Comparison of ENCODE assay signal across 8 cellular contexts in the genomic region with DNA sequence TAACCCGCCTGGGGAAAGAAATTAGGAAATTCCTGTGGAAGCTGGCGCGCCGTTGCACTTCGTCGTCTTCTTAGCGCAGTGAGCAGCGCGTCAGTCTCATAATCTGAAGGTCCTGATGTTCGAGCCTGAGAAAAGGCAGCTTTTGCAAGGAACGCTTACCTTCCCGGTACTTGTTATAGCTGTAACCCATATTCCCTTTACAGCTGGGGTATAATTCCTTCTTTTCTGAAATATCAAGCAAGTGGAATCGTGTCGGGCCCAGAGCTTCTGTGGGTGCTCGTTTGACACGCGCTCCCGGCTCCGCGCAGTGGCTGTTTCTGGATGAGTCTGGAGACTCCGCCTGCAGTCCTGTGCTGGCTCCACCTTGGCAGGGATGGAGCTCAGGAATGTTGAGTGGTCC.
DNase-seq lines count a peak whose midpoint lies in the region; TF ChIP-seq lines count a peak whose summit lies in the region.
"Not testable (repeated sequence)": the region's sequence is repeated elsewhere in the genome, so short reads cannot be mapped to it uniquely, and the experiment has no call there.

No MANE protein-coding gene starts in this region.

- DNase-seq in AG10803 (ENCODE audit: low read depth) (peak; percentile 26), H7 (peak; percentile 20), adipocyte (ENCODE audit: low read depth) (peak; percentile 14), cardiac fibroblast (ENCODE audit: low read depth in 2 of 2) (peak; percentile 9 to 80), fibroblast of pulmonary artery (ENCODE audit: low read depth) (peak; percentile 32), osteoblast (ENCODE audit: insufficient read length, low spot score, missing footprints) (peak; percentile 43)

- peaks cover 13% of the 10 kb centered on the region for H3K9me3 ChIP-seq in HUES64 (ENCODE audit: insufficient read depth, low read depth, low read length)
- H3K9me3 ChIP-seq in adipocyte (ENCODE audit: control insufficient read depth, low read length); iPS-18c (ENCODE audit: control insufficient read depth, insufficient read depth, low read length); osteoblast (ENCODE audit: low read depth, low read length): not testable (repeated sequence)

- not testable (repeated sequence) for H3K79me2 ChIP-seq in osteoblast (ENCODE audit: insufficient read depth, low read length)

- H3K4me1 ChIP-seq in HUES64 (ENCODE audit: insufficient read depth, low read length); adipocyte (ENCODE audit: control insufficient read depth, insufficient read depth, low read length); osteoblast (ENCODE audit: insufficient read depth, low read length): not testable (repeated sequence)

- not testable (repeated sequence) for H3K36me3 ChIP-seq in H7 (replicated peaks; ENCODE audit: control insufficient read depth, insufficient read depth, low read length); HUES64 (ENCODE audit: insufficient read depth, low read length); adipocyte (ENCODE audit: control insufficient read depth, insufficient read depth, low read length, severe bottlenecking); osteoblast (ENCODE audit: insufficient read depth, low read length)

- not testable (repeated sequence) for H3K9ac ChIP-seq in HUES64 (ENCODE audit: low read depth, low read length); adipocyte (ENCODE audit: low read length)

- peaks cover 21% of the 10 kb centered on the region for H3K27me3 ChIP-seq in H7 (ENCODE audit: control insufficient read depth, insufficient read depth, low read length)
- peaks cover 43% of the 10 kb centered on the region for H3K27me3 ChIP-seq in HUES64 (ENCODE audit: insufficient read depth, low read length)
- not testable (repeated sequence) for H3K27me3 ChIP-seq in adipocyte (replicated peaks; ENCODE audit: control insufficient read depth, insufficient read depth, low read length); osteoblast (ENCODE audit: insufficient read depth, low read length)

- 44% methylated on average over 20 of the region's 21 CpGs for WGBS in HUES64

- TF ChIP-seq CTCF in AG10803 (conservative IDR thresholded peaks at IDR 0.05; ENCODE audit: low read length); cardiac fibroblast (IDR thresholded peaks at IDR 0.05; ENCODE audit: low read depth, low read length); fibroblast of pulmonary artery (IDR thresholded peaks at IDR 0.05; ENCODE audit: low read length, missing control alignments); osteoblast (IDR thresholded peaks at IDR 0.05; ENCODE audit: extremely low read depth, low read depth, low read length): not testable (repeated sequence)

- not testable (repeated sequence) for H4K20me1 ChIP-seq in osteoblast (ENCODE audit: insufficient read depth, low read length)

- not testable (repeated sequence) for H3K4me3 ChIP-seq in AG10803 (ENCODE audit: low read length); adipocyte (ENCODE audit: low read length); cardiac fibroblast (replicated peaks in 1 of 2; ENCODE audit: low read depth in 2 of 2, low read length in 2 of 2); fibroblast of pulmonary artery (replicated peaks; ENCODE audit: low read depth, low read length)
- H3K4me3 ChIP-seq in H7 (ENCODE audit: insufficient read depth, low read depth, low read length) (peak overlapping the region; percentile 29), HUES64 (ENCODE audit: low read length) (peak overlapping the region; percentile 43), iPS-18c (ENCODE audit: insufficient read depth, low read depth, low read length) (peak overlapping the region; percentile 38; the same call in 1 of the 2 replicates), osteoblast (ENCODE audit: insufficient read depth, low read length) (peak overlapping the region; percentile 25)

- not testable (repeated sequence) for H2AFZ ChIP-seq in osteoblast (ENCODE audit: low read length)

- H3K4me2 ChIP-seq in osteoblast (ENCODE audit: insufficient read depth, low read length), result peak overlapping the region; percentile 32

- not testable (repeated sequence) for H3K27ac ChIP-seq in HUES64 (ENCODE audit: low read depth, low read length); osteoblast (ENCODE audit: low read depth, low read length)
